ENCODE assay signal across 2 cellular contexts in genomic region chr1:162291000-162291399, GRCh38.
TF ChIP-seq lines count a peak whose summit lies in the region.

No MANE protein-coding gene starts in this region.

TF ChIP-seq in endothelial cell of umbilical vein, 7 proteins besides CTCF, POLR2A, EP300 and RAD21 (continued from another document):
- TF ChIP-seq GATA2 (IDR thresholded peaks at IDR 0.05; ENCODE audit: insufficient read depth, insufficient read length, low read depth, low read length) = no peak
- TF ChIP-seq EZH2 (IDR thresholded peaks at IDR 0.05; ENCODE audit: borderline replicate concordance, low read depth, low read length, severe bottlenecking) = no peak
- no peak for TF ChIP-seq FOS (IDR thresholded peaks at IDR 0.05; ENCODE audit: borderline replicate concordance, insufficient read depth, low read length)

TF ChIP-seq in neural cell, 6 proteins besides CTCF, POLR2A, EP300 and RAD21 (continued from another document):
- TF ChIP-seq REST (IDR thresholded peaks at IDR 0.05; ENCODE audit: borderline replicate concordance) (no peak), SMC3 (conservative IDR thresholded peaks at IDR 0.05; ENCODE audit: poor library complexity) (no peak), POLR2AphosphoS5 (IDR thresholded peaks at IDR 0.05) (no peak), EZH2 (IDR thresholded peaks at IDR 0.05; ENCODE audit: borderline replicate concordance, insufficient read depth, low read length, poor library complexity, severe bottlenecking) (no peak), TAF1 (IDR thresholded peaks at IDR 0.05; ENCODE audit: low read depth) (no peak)
